ENCODE assay signal across 8 cellular contexts in genomic region chr14:66070542-66071319, GRCh38.
DNase-seq lines count a peak whose midpoint lies in the region; ATAC-seq and TF ChIP-seq lines count a peak whose summit lies in the region.

No MANE protein-coding gene starts in this region.

- H3K27ac ChIP-seq in RWPE2 (ENCODE audit: poor library complexity, severe bottlenecking) (no peak overlapping the region), right cardiac atrium (ENCODE audit: low read length) (no peak overlapping the region), gastrocnemius medialis (no peak overlapping the region)

- H3K9me3 ChIP-seq in RWPE2 (ENCODE audit: severe bottlenecking): no peaks in the 10 kb centered on the region
- H3K9me3 ChIP-seq in right cardiac atrium (ENCODE audit: control insufficient read depth, low read length): no peaks in the 10 kb centered on the region
- H3K9me3 ChIP-seq in gastrocnemius medialis: no peaks in the 10 kb centered on the region

- H3K4me1 ChIP-seq in RWPE2 (ENCODE audit: insufficient read depth, poor library complexity, severe bottlenecking): no peaks in the 10 kb centered on the region
- no peaks in the 10 kb centered on the region for H3K4me1 ChIP-seq in right cardiac atrium (ENCODE audit: control insufficient read depth, insufficient read depth, low read length)
- H3K4me1 ChIP-seq in gastrocnemius medialis: no peaks in the 10 kb centered on the region

- no peak for TF ChIP-seq POLR2A in gastrocnemius medialis (IDR thresholded peaks at IDR 0.05)

- ATAC-seq in HG02870 (IDR thresholded peaks at IDR 0.05; ENCODE audit: unreplicated experiment) (peak; percentile 68), RWPE2 (ENCODE audit: low read depth) (peak; percentile 38; the same call in 1 of the 3 replicates), right cardiac atrium (peak; percentile 43), gastrocnemius medialis (no peak), GM18861 (IDR thresholded peaks at IDR 0.05; ENCODE audit: unreplicated experiment) (no peak)

- H3K36me3 ChIP-seq in RWPE2 (ENCODE audit: low read depth) (no peaks in the 10 kb centered on the region), gastrocnemius medialis (no peaks in the 10 kb centered on the region)

- H3K4me3 ChIP-seq in RWPE2 (ENCODE audit: severe bottlenecking) (no peak overlapping the region), right cardiac atrium (ENCODE audit: low read length) (no peak overlapping the region), gastrocnemius medialis (no peak overlapping the region)

- peak; percentile 88 for TF ChIP-seq CTCF in RWPE2 (IDR thresholded peaks at IDR 0.05; ENCODE audit: poor library complexity, severe bottlenecking)
- TF ChIP-seq CTCF in gastrocnemius medialis (IDR thresholded peaks at IDR 0.05 in 4 of 5, conservative IDR thresholded peaks at IDR 0.05 in 1 of 5): peak in 2 of 5 experiments; percentile 33 to 41

- DNase-seq in Daoy (ENCODE audit: low read depth) (peak; percentile 56), RWPE2 (ENCODE audit: low spot score) (no peak), right cardiac atrium (peak in 2 of 3 donors; percentile 65 to 76), gastrocnemius medialis (no peak)
- peak; percentile 71 for DNase-seq in activated naive CD4-positive, alpha-beta T cell treated with anti-CD3 and anti-CD28 coated beads, Interleukin-2, amount 50 U/mL, for 16 hours
- DNase-seq in stimulated activated CD4-positive, alpha-beta T cell treated with anti-CD3 and anti-CD28 coated beads, Interleukin-1b, Interleukin-23, amount 100 ng/mL, for 1 hour (ENCODE audit: low read depth in 2 of 2): peak; percentile 36 to 72

- intact Hi-C loops in right cardiac atrium (cut with DNase I): loop anchor here in 1 of 4 donors (10.0 kb wide), 1 partner anchor 906 kb away; no protein-coding TSS in a partner anchor
- intact Hi-C loops in gastrocnemius medialis (cut with DNase I; ENCODE audit: low total_unique reads): no loop called here

- in situ Hi-C loops in gastrocnemius medialis (cut with MboI; ENCODE audit: low sequenced_read_pairs in 4 of 4): no loop called here

- WGBS in right cardiac atrium: 50% methylated on average over 12 of the region's 12 CpGs

- H3K27me3 ChIP-seq in RWPE2 (ENCODE audit: insufficient read depth, poor library complexity, severe bottlenecking) (no peaks in the 10 kb centered on the region), right cardiac atrium (ENCODE audit: control insufficient read depth, insufficient read depth) (no peaks in the 10 kb centered on the region), gastrocnemius medialis (no peaks in the 10 kb centered on the region)

Comparison
In these comparisons a context has a peak if more than half of its experiments do, and no peak if none do; other contexts are left out.
1. DNase-seq: peak in Daoy (single experiment), activated naive CD4-positive, alpha-beta T cell treated with anti-CD3 and anti-CD28 coated beads, Interleukin-2, amount 50 U/mL, for 16 hours (single experiment), right cardiac atrium (2 of 3) and stimulated activated CD4-positive, alpha-beta T cell treated with anti-CD3 and anti-CD28 coated beads, Interleukin-1b, Interleukin-23, amount 100 ng/mL, for 1 hour (2 of 2); none in RWPE2 (single experiment) and gastrocnemius medialis (0 of 2).
2. ATAC-seq: peak in HG02870 (single experiment), RWPE2 (single experiment) and right cardiac atrium (2 of 2); none in gastrocnemius medialis (0 of 2) and GM18861 (single experiment).